ENCODE assay signal across 8 cellular contexts in the genomic region with DNA sequence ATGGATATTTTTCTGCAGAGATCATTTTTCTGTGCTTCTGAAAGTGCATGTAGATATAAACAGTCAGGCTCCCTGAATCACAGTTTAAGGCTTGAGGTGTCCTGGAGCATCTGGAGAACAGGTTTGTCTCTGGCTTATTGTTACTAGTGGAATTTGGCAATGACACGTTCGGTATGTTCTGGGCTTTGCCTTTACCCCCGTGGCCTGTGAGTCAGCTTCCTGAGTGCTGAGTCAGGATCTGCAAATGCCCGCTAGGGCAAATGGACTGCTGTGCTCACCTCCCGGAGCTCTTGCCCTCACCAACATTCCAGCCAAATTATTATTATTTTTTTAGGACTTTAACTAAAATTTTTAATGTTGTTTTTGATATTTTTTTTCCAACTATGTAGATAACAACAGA.
DNase-seq lines count a peak whose midpoint lies in the region; ATAC-seq and TF ChIP-seq lines count a peak whose summit lies in the region.

No MANE protein-coding gene starts in this region.

- H3K27ac ChIP-seq in BLaER1 treated with 17β-estradiol and CSF1 and Interleukin-3, amounts not matched to agents 10 nM and 100 nM = no peak overlapping the region

- no peaks in the 10 kb centered on the region for H3K9me3 ChIP-seq in BLaER1 treated with 17β-estradiol and CSF1 and Interleukin-3, amounts not matched to agents 10 nM and 100 nM (replicated peaks in 1 of 11)

- DNase-seq in astrocyte of the spinal cord (ENCODE audit: low read depth, low spot score) (peak; percentile 97), left lobe of liver (ENCODE audit: low spot score) (peak; percentile 65), middle frontal gyrus (ENCODE audit: extremely low spot score, low spot score) (no peak)

- H3K27me3 ChIP-seq in BLaER1 treated with 17β-estradiol and CSF1 and Interleukin-3, amounts not matched to agents 10 nM and 100 nM = peaks cover 0 to 13% (median 4%) of the 10 kb centered on the region in 11 experiments; a peak in 8 of 22 replicates

- H3K36me3 Mint-ChIP-seq in stimulated activated memory B cell treated with anti-CD40 and anti-IgM and Interleukin-4, amounts not matched to agents 10 μg/mL and 1 μg/mL and 100 μg/mL, for 72 hours = no peaks in the 10 kb centered on the region

- no peak overlapping the region for H3K4me3 Mint-ChIP-seq in stimulated activated memory B cell treated with anti-CD40 and anti-IgM and Interleukin-4, amounts not matched to agents 10 μg/mL and 1 μg/mL and 100 μg/mL, for 72 hours

- peak; percentile 81; the same call in 1 of the 2 replicates for TF ChIP-seq EP300 in Ishikawa (IDR thresholded peaks at IDR 0.05; ENCODE audit: borderline replicate concordance)

- H4K20me1 ChIP-seq in BLaER1 treated with 17β-estradiol and CSF1 and Interleukin-3, amounts not matched to agents 10 nM and 100 nM = no peaks in the 10 kb centered on the region

- peaks cover 0 to 53% (median 32%) of the 10 kb centered on the region in 10 experiments; a peak in 13 of 20 replicates for H3K4me1 ChIP-seq in BLaER1 treated with 17β-estradiol and CSF1 and Interleukin-3, amounts not matched to agents 10 nM and 100 nM

- no peak overlapping the region for H3K27ac Mint-ChIP-seq in stimulated activated memory B cell treated with anti-CD40 and anti-IgM and Interleukin-4, amounts not matched to agents 10 μg/mL and 1 μg/mL and 100 μg/mL, for 72 hours

- TF ChIP-seq RAD21 in Ishikawa (IDR thresholded peaks at IDR 0.05; ENCODE audit: low read depth) = no peak

- peak overlapping the region in 9 of 11 experiments; percentile 11 to 83 (median 61); a peak in 14 of 22 replicates for H3K4me2 ChIP-seq in BLaER1 treated with 17β-estradiol and CSF1 and Interleukin-3, amounts not matched to agents 10 nM and 100 nM

- H3K9me3 Mint-ChIP-seq in stimulated activated memory B cell treated with anti-CD40 and anti-IgM and Interleukin-4, amounts not matched to agents 10 μg/mL and 1 μg/mL and 100 μg/mL, for 72 hours = no peaks in the 10 kb centered on the region

- peaks cover 53% of the 10 kb centered on the region for H3K27me3 Mint-ChIP-seq in stimulated activated memory B cell treated with anti-CD40 and anti-IgM and Interleukin-4, amounts not matched to agents 10 μg/mL and 1 μg/mL and 100 μg/mL, for 72 hours

- TF ChIP-seq CTCF in astrocyte of the spinal cord (IDR thresholded peaks at IDR 0.05; ENCODE audit: low read depth, low read length) = peak; percentile 29

- H3K4me3 ChIP-seq in BLaER1 treated with 17β-estradiol and CSF1 and Interleukin-3, amounts not matched to agents 10 nM and 100 nM = no peak overlapping the region
- no peak overlapping the region for H3K4me3 ChIP-seq in astrocyte of the spinal cord (ENCODE audit: low read depth, low read length)

- H3K4me1 Mint-ChIP-seq in stimulated activated memory B cell treated with anti-CD40 and anti-IgM and Interleukin-4, amounts not matched to agents 10 μg/mL and 1 μg/mL and 100 μg/mL, for 72 hours = peaks cover 6% of the 10 kb centered on the region

- in situ Hi-C loops in astrocyte of the spinal cord (cut with HindIII; ENCODE audit: low sequenced_read_pairs) = no loop called here

- H3K36me3 ChIP-seq in BLaER1 treated with 17β-estradiol and CSF1 and Interleukin-3, amounts not matched to agents 10 nM and 100 nM = no peaks in the 10 kb centered on the region

- no peak overlapping the region for H3K9ac ChIP-seq in BLaER1 treated with 17β-estradiol and CSF1 and Interleukin-3, amounts not matched to agents 10 nM and 100 nM

- ATAC-seq in left lobe of liver (peak; percentile 95), HG02798 (IDR thresholded peaks at IDR 0.05; ENCODE audit: poor library complexity, unreplicated experiment) (no peak), HG03108 (IDR thresholded peaks at IDR 0.05; ENCODE audit: unreplicated experiment) (no peak)
- no peak for ATAC-seq in stimulated activated memory B cell treated with anti-CD40 and anti-IgM and Interleukin-4, amounts not matched to agents 10 μg/mL and 1 μg/mL and 100 μg/mL, for 72 hours

TF ChIP-seq in Ishikawa, 13 proteins besides CTCF, POLR2A, EP300 and RAD21:
- TF ChIP-seq TEAD4 (IDR thresholded peaks at IDR 0.05) = peak; percentile 86
- TF ChIP-seq, protein P1, sequence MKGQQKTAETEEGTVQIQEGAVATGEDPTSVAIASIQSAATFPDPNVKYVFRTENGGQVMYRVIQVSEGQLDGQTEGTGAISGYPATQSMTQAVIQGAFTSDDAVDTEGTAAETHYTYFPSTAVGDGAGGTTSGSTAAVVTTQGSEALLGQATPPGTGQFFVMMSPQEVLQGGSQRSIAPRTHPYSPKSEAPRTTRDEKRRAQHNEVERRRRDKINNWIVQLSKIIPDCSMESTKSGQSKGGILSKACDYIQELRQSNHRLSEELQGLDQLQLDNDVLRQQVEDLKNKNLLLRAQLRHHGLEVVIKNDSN (IDR thresholded peaks at IDR 0.05) = peak; percentile 43; the same call in 1 of the 2 replicates
- peak; percentile 83 for TF ChIP-seq TCF12 (IDR thresholded peaks at IDR 0.05; ENCODE audit: low read depth)
- TF ChIP-seq, protein P2, sequence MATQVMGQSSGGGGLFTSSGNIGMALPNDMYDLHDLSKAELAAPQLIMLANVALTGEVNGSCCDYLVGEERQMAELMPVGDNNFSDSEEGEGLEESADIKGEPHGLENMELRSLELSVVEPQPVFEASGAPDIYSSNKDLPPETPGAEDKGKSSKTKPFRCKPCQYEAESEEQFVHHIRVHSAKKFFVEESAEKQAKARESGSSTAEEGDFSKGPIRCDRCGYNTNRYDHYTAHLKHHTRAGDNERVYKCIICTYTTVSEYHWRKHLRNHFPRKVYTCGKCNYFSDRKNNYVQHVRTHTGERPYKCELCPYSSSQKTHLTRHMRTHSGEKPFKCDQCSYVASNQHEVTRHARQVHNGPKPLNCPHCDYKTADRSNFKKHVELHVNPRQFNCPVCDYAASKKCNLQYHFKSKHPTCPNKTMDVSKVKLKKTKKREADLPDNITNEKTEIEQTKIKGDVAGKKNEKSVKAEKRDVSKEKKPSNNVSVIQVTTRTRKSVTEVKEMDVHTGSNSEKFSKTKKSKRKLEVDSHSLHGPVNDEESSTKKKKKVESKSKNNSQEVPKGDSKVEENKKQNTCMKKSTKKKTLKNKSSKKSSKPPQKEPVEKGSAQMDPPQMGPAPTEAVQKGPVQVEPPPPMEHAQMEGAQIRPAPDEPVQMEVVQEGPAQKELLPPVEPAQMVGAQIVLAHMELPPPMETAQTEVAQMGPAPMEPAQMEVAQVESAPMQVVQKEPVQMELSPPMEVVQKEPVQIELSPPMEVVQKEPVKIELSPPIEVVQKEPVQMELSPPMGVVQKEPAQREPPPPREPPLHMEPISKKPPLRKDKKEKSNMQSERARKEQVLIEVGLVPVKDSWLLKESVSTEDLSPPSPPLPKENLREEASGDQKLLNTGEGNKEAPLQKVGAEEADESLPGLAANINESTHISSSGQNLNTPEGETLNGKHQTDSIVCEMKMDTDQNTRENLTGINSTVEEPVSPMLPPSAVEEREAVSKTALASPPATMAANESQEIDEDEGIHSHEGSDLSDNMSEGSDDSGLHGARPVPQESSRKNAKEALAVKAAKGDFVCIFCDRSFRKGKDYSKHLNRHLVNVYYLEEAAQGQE (IDR thresholded peaks at IDR 0.05; ENCODE audit: low read depth) = no peak
- TF ChIP-seq, protein P3, sequence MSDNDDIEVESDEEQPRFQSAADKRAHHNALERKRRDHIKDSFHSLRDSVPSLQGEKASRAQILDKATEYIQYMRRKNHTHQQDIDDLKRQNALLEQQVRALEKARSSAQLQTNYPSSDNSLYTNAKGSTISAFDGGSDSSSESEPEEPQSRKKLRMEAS (IDR thresholded peaks at IDR 0.05) = no peak
- TF ChIP-seq CREB1 (IDR thresholded peaks at IDR 0.05; ENCODE audit: low read depth) = no peak
- TF ChIP-seq NFIC (IDR thresholded peaks at IDR 0.05) = peak; percentile 73
- peak; percentile 41; the same call in 1 of the 2 replicates for TF ChIP-seq CEBPB (IDR thresholded peaks at IDR 0.05)
- peak; percentile 39; the same call in 1 of the 2 replicates for TF ChIP-seq FOXM1 (IDR thresholded peaks at IDR 0.05; ENCODE audit: borderline replicate concordance, low read depth)
